1 cellular context compared by ENCODE assay signal in the genomic region with DNA sequence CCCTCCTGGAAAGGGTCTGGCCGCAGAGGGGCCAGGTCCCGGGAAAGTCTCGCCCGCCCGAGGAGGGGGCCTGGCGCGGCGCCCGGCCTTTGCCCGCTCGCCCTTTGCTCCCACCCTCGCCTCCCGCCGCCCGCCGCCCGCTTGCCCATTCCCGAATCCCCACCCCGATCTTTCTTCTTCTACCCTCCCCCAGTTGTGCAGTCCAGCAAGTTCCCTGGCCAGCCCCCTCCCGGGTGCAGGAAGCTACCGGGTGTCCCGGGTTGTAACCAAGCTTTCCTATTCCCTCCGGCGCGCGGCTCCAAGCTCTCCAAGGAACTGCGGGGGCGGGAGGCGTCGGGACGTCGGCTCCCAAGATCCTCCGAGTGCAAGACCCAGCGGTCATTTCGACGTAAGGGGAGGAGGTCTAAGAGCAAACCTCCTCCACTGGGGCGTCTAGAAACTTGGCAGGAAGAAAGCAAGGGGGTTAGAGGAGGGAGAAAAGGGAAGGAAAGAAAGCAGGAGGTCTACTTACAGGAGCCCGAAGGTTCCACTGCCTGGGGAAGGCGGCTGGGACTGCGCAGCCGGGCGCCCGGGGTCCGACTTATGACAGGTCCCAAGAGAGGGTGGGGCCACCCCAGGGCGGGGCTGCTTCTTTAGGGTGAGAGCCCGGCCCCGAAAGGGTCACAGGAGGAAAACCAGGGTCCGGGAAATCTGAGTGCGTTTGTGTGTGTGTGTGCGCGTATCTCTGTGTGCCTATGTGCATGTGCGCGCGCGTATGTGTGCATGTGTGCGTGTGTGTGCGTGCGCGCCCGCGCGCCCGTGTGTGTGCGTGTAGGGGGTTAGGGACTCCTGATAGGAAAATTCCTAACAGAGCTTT.
TF ChIP-seq lines count a peak whose summit lies in the region.

Gene PTGR1, minus strand, starts transcription at position 556 of the 856 bp plus-strand sequence. CDS start 2,225 bp downstream, outside the sequence.

TF ChIP-seq in HepG2, 621 proteins besides CTCF, POLR2A, EP300 and RAD21 (continued from another document and continues in another):
- TF ChIP-seq ZBTB10 (CRISPR knock-in tag; IDR thresholded peaks at IDR 0.05; ENCODE audit: borderline replicate concordance) = no peak
- no peak for TF ChIP-seq ZKSCAN8 (CRISPR knock-in tag; IDR thresholded peaks at IDR 0.05; ENCODE audit: borderline replicate concordance)
- TF ChIP-seq ZFP41 (CRISPR knock-in tag; IDR thresholded peaks at IDR 0.05; ENCODE audit: borderline replicate concordance) = no peak
- no peak for TF ChIP-seq ZNF839 (CRISPR knock-in tag; IDR thresholded peaks at IDR 0.05; ENCODE audit: borderline replicate concordance)
- TF ChIP-seq ZNF567 (CRISPR knock-in tag; IDR thresholded peaks at IDR 0.05; ENCODE audit: borderline replicate concordance) = no peak
- no peak for TF ChIP-seq KDM1A (CRISPR knock-in tag; IDR thresholded peaks at IDR 0.05)
- TF ChIP-seq TCF7L2 (IDR thresholded peaks at IDR 0.05; ENCODE audit: low read depth, low read length) = no peak
- no peak for TF ChIP-seq ZNF350 (CRISPR knock-in tag; IDR thresholded peaks at IDR 0.05; ENCODE audit: borderline replicate concordance, low read depth)
- TF ChIP-seq, protein P1, sequence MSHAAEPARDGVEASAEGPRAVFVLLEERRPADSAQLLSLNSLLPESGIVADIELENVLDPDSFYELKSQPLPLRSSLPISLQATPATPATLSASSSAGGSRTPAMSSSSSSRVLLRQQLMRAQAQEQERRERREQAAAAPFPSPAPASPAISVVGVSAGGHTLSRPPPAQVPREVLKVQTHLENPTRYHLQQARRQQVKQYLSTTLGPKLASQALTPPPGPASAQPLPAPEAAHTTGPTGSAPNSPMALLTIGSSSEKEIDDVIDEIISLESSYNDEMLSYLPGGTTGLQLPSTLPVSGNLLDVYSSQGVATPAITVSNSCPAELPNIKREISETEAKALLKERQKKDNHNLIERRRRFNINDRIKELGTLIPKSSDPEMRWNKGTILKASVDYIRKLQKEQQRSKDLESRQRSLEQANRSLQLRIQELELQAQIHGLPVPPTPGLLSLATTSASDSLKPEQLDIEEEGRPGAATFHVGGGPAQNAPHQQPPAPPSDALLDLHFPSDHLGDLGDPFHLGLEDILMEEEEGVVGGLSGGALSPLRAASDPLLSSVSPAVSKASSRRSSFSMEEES (CRISPR knock-in tag; IDR thresholded peaks at IDR 0.05) = no peak
- peak; percentile 6 for TF ChIP-seq ZEB1 (IDR thresholded peaks at IDR 0.05; ENCODE audit: insufficient replicate concordance, low read depth)
- no peak for TF ChIP-seq NFKB2 (CRISPR knock-in tag; IDR thresholded peaks at IDR 0.05; ENCODE audit: borderline replicate concordance)
- TF ChIP-seq FOXP4 (CRISPR knock-in tag; IDR thresholded peaks at IDR 0.05) = no peak
- TF ChIP-seq RORA (CRISPR knock-in tag; IDR thresholded peaks at IDR 0.05) = no peak
- TF ChIP-seq ZNF382 (CRISPR knock-in tag; IDR thresholded peaks at IDR 0.05; ENCODE audit: borderline replicate concordance) = no peak
- TF ChIP-seq PATZ1 (CRISPR knock-in tag; IDR thresholded peaks at IDR 0.05) = peak; percentile 73; the same call in 1 of the 2 replicates
- TF ChIP-seq, protein P2, sequence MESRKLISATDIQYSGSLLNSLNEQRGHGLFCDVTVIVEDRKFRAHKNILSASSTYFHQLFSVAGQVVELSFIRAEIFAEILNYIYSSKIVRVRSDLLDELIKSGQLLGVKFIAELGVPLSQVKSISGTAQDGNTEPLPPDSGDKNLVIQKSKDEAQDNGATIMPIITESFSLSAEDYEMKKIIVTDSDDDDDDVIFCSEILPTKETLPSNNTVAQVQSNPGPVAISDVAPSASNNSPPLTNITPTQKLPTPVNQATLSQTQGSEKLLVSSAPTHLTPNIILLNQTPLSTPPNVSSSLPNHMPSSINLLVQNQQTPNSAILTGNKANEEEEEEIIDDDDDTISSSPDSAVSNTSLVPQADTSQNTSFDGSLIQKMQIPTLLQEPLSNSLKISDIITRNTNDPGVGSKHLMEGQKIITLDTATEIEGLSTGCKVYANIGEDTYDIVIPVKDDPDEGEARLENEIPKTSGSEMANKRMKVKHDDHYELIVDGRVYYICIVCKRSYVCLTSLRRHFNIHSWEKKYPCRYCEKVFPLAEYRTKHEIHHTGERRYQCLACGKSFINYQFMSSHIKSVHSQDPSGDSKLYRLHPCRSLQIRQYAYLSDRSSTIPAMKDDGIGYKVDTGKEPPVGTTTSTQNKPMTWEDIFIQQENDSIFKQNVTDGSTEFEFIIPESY (CRISPR knock-in tag; IDR thresholded peaks at IDR 0.05) = peak; percentile 76
- peak; percentile 45; the same call in 1 of the 2 replicates for TF ChIP-seq RBFOX2 (IDR thresholded peaks at IDR 0.05; ENCODE audit: low read depth, low read length)
- TF ChIP-seq UBTF (CRISPR knock-in tag; IDR thresholded peaks at IDR 0.05) = no peak
- no peak for TF ChIP-seq ETV6 (CRISPR knock-in tag; conservative IDR thresholded peaks at IDR 0.05)
- TF ChIP-seq, protein P3, sequence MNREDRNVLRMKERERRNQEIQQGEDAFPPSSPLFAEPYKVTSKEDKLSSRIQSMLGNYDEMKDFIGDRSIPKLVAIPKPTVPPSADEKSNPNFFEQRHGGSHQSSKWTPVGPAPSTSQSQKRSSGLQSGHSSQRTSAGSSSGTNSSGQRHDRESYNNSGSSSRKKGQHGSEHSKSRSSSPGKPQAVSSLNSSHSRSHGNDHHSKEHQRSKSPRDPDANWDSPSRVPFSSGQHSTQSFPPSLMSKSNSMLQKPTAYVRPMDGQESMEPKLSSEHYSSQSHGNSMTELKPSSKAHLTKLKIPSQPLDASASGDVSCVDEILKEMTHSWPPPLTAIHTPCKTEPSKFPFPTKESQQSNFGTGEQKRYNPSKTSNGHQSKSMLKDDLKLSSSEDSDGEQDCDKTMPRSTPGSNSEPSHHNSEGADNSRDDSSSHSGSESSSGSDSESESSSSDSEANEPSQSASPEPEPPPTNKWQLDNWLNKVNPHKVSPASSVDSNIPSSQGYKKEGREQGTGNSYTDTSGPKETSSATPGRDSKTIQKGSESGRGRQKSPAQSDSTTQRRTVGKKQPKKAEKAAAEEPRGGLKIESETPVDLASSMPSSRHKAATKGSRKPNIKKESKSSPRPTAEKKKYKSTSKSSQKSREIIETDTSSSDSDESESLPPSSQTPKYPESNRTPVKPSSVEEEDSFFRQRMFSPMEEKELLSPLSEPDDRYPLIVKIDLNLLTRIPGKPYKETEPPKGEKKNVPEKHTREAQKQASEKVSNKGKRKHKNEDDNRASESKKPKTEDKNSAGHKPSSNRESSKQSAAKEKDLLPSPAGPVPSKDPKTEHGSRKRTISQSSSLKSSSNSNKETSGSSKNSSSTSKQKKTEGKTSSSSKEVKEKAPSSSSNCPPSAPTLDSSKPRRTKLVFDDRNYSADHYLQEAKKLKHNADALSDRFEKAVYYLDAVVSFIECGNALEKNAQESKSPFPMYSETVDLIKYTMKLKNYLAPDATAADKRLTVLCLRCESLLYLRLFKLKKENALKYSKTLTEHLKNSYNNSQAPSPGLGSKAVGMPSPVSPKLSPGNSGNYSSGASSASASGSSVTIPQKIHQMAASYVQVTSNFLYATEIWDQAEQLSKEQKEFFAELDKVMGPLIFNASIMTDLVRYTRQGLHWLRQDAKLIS (CRISPR knock-in tag; IDR thresholded peaks at IDR 0.05) = no peak
- no peak for TF ChIP-seq KDM5A (IDR thresholded peaks at IDR 0.05; ENCODE audit: borderline replicate concordance, low read length)
- TF ChIP-seq NONO (IDR thresholded peaks at IDR 0.05) = no peak
- TF ChIP-seq NONO (CRISPR knock-in tag; conservative IDR thresholded peaks at IDR 0.05) = 0 out of 2 replicates have a peak, but pooled peaks have one; percentile 43
- peak; percentile 41; the same call in 1 of the 2 replicates for TF ChIP-seq KDM2A (CRISPR knock-in tag; IDR thresholded peaks at IDR 0.05; ENCODE audit: borderline replicate concordance, low read depth)
- TF ChIP-seq ZNF891 (CRISPR knock-in tag; IDR thresholded peaks at IDR 0.05) = no peak
- no peak for TF ChIP-seq NFRKB (IDR thresholded peaks at IDR 0.05)
- 0 out of 2 replicates have a peak, but pooled peaks have one; percentile 13 for TF ChIP-seq MTA1 (CRISPR knock-in tag; IDR thresholded peaks at IDR 0.05; ENCODE audit: borderline replicate concordance)
- TF ChIP-seq, protein P4, sequence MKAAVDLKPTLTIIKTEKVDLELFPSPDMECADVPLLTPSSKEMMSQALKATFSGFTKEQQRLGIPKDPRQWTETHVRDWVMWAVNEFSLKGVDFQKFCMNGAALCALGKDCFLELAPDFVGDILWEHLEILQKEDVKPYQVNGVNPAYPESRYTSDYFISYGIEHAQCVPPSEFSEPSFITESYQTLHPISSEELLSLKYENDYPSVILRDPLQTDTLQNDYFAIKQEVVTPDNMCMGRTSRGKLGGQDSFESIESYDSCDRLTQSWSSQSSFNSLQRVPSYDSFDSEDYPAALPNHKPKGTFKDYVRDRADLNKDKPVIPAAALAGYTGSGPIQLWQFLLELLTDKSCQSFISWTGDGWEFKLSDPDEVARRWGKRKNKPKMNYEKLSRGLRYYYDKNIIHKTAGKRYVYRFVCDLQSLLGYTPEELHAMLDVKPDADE (CRISPR knock-in tag; IDR thresholded peaks at IDR 0.05) = no peak
- TF ChIP-seq CREB3 (CRISPR knock-in tag; IDR thresholded peaks at IDR 0.05) = no peak
- TF ChIP-seq FOXO1 (CRISPR knock-in tag; IDR thresholded peaks at IDR 0.05) = no peak
- TF ChIP-seq JDP2 (CRISPR knock-in tag; IDR thresholded peaks at IDR 0.05; ENCODE audit: borderline replicate concordance) = no peak
